In the genomic region with DNA sequence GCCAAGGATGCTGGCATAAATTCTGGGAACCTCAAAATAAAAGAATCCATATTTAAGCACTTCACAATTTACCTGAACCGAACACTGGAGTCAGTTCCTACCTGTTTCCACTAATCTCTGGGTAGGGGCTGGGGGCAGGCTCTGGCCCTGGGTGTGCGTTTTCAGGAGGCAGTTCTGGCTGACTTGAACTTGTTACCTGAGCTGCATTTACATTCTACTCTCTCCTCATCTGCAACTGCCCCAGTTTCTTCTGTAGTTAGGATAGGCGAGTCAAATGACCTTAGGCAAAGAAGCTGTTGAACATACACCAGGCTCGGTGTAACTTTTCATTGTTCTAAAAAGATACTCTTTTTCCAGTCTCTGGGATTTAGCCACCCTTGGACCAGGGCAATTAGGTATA, we compare ENCODE assay signal across 23 cellular contexts.
"Had no signal": no experiment of that assay in that cellular context is flagged by ENCODE, and none has a peak within 500 bp of the region (broad histone marks: within the 10 kb centered on the region; RNA-seq: fewer than 3 reads in every experiment).

No MANE protein-coding gene starts in this region.

- H3K27ac ChIP-seq: heart left ventricle, hepatocyte, parathyroid adenoma, sigmoid colon, stomach, upper lobe of left lung had no signal

- H3K27ac Mint-ChIP-seq: mesothelial cell of epicardium; natural killer cell treated with Interleukin-12 subunit alpha and Interleukin-12 subunit beta and Interleukin-15 and Interleukin-18, amount 100 ng/mL, for 72 hours; progenitor cell of endocrine pancreas; stimulated activated effector memory CD8-positive, alpha-beta T cell treated with anti-CD3 and anti-CD28 coated beads, Interleukin-12 subunit alpha, Interleukin-12 subunit beta, amount 100 ng/mL, for 72 hours had no signal

- H3K9ac ChIP-seq: parathyroid adenoma had no signal

- H3K27me3 Mint-ChIP-seq: progenitor cell of endocrine pancreas had no signal

- H3K36me3 Mint-ChIP-seq: mesothelial cell of epicardium; naive B cell; natural killer cell treated with Interleukin-12 subunit alpha and Interleukin-12 subunit beta and Interleukin-15 and Interleukin-18, amount 100 ng/mL, for 72 hours; stimulated activated effector memory CD8-positive, alpha-beta T cell treated with anti-CD3 and anti-CD28 coated beads, Interleukin-12 subunit alpha, Interleukin-12 subunit beta, amount 100 ng/mL, for 72 hours had no signal

- H3K4me3 ChIP-seq: heart left ventricle, hepatocyte, lung, mucosa of descending colon, right atrium auricular region, sigmoid colon, stomach, tibial nerve, upper lobe of left lung had no signal

- H3K4me2 ChIP-seq: hepatocyte had no signal

- H2AFZ ChIP-seq: hepatocyte, parathyroid adenoma had no signal

- H3K9me3 ChIP-seq: heart left ventricle, mucosa of descending colon, right atrium auricular region, sigmoid colon, stomach, tibial nerve, upper lobe of left lung had no signal

- H3K27me3 ChIP-seq: heart left ventricle, hepatocyte, right atrium auricular region, sigmoid colon, stomach, tibial nerve, upper lobe of left lung had no signal

- H3K4me1 Mint-ChIP-seq: neural crest cell; stimulated activated effector memory CD8-positive, alpha-beta T cell treated with anti-CD3 and anti-CD28 coated beads, Interleukin-12 subunit alpha, Interleukin-12 subunit beta, amount 100 ng/mL, for 72 hours had no signal

- H3K36me3 ChIP-seq: heart left ventricle, right atrium auricular region, sigmoid colon, stomach, tibial nerve, upper lobe of left lung had no signal

- H3K4me3 Mint-ChIP-seq: mesothelial cell of epicardium; naive B cell; natural killer cell treated with Interleukin-12 subunit alpha and Interleukin-12 subunit beta and Interleukin-15 and Interleukin-18, amount 100 ng/mL, for 72 hours; neural crest cell; stimulated activated effector memory CD8-positive, alpha-beta T cell treated with anti-CD3 and anti-CD28 coated beads, Interleukin-12 subunit alpha, Interleukin-12 subunit beta, amount 100 ng/mL, for 72 hours had no signal

- H3K9me3 Mint-ChIP-seq: mesothelial cell of epicardium; naive B cell; natural killer cell treated with Interleukin-12 subunit alpha and Interleukin-12 subunit beta and Interleukin-15 and Interleukin-18, amount 100 ng/mL, for 72 hours; neural crest cell; stimulated activated effector memory CD8-positive, alpha-beta T cell treated with anti-CD3 and anti-CD28 coated beads, Interleukin-12 subunit alpha, Interleukin-12 subunit beta, amount 100 ng/mL, for 72 hours had no signal

- DNase-seq: dermis blood vessel endothelial cell; effector memory CD4-positive, alpha-beta T cell; heart left ventricle; kidney; mesenchymal stem cell; mucosa of descending colon; naive B cell; sigmoid colon; stimulated activated CD4-positive, alpha-beta T cell treated with anti-CD3 and anti-CD28 coated beads, Interleukin-2, amount 100 ng/mL, for 24 hours; stimulated activated CD4-positive, alpha-beta T cell treated with anti-CD3 and anti-CD28 coated beads, Interleukin-4, amount 100 ng/mL, for 24 hours; stimulated activated naive CD4-positive, alpha-beta T cell treated with Interleukin-2 at 50 U/mL for 16 hours; stomach; upper lobe of left lung had no signal
